In genomic region chr14:77133718-77134338, GRCh38 we compare ENCODE assay signal across 9 cellular contexts. TPM values are rescaled to one million over a fixed set of nuclear protein-coding genes. Genes with fewer than 3 reads are reported as not detected.
DNase-seq lines count a peak whose midpoint lies in the region; ATAC-seq lines count a peak whose summit lies in the region.
"Had no signal": no experiment of that assay in that cellular context is flagged by ENCODE, and none has a peak within 500 bp of the region (broad histone marks: within the 10 kb centered on the region; RNA-seq: fewer than 3 reads in every experiment).

No MANE protein-coding gene starts in this region.

- no peaks in the 10 kb centered on the region for H3K36me3 Mint-ChIP-seq in activated naive CD4-positive, alpha-beta T cell treated with anti-CD3 and anti-CD28 coated beads, Interleukin-2, amount 50 U/mL, for 72 hours
- H3K36me3 Mint-ChIP-seq in immature natural killer cell = no peaks in the 10 kb centered on the region

- H3K9me3 Mint-ChIP-seq in activated naive CD4-positive, alpha-beta T cell treated with anti-CD3 and anti-CD28 coated beads, Interleukin-2, amount 50 U/mL, for 72 hours = peaks cover 0 to 4% of the 10 kb centered on the region in 2 donors
- H3K9me3 Mint-ChIP-seq in immature natural killer cell = no peaks in the 10 kb centered on the region

- no peak overlapping the region for H3K4me3 Mint-ChIP-seq in immature natural killer cell

- DNase-seq in activated gamma-delta T cell treated with Interleukin-2 at 50 U/mL for 16 hours (peak; percentile 46), activated gamma-delta T cell (lab: John Stamatoyannopoulos, UW) (no peak), NOMO-1 treated with dmso at 0.1 percent for 144 hours (lab: John Stamatoyannopoulos, UW; ENCODE audit: unreplicated experiment) (peak; percentile 12), immature natural killer cell (peak; percentile 24 to 33 (median 30)), NCI-H510A (lab: John Stamatoyannopoulos, UW) (no peak)
- DNase-seq in activated naive CD4-positive, alpha-beta T cell treated with anti-CD3 and anti-CD28 coated beads, Interleukin-2, amount 50 U/mL, for 72 hours (ENCODE audit: low spot score in 2 of 2) = peak in 1 of 2 donors; percentile 74
- DNase-seq in stimulated activated CD4-positive, alpha-beta T cell treated with anti-CD3 and anti-CD28 coated beads, TNF-alpha, amount 100 ng/mL, for 24 hours (ENCODE audit: low read depth in 3 of 3) = peak; percentile 15 to 48 (median 26)

- ATAC-seq in activated naive CD4-positive, alpha-beta T cell treated with anti-CD3 and anti-CD28 coated beads, Interleukin-2, amount 50 U/mL, for 72 hours = peak; percentile 36 to 84
- no peak for ATAC-seq in GM18861 (IDR thresholded peaks at IDR 0.05; ENCODE audit: unreplicated experiment)

- H3K27ac Mint-ChIP-seq in activated naive CD4-positive, alpha-beta T cell treated with anti-CD3 and anti-CD28 coated beads, Interleukin-2, amount 50 U/mL, for 72 hours = no peak overlapping the region
- H3K27ac Mint-ChIP-seq in immature natural killer cell = no peak overlapping the region

- H3K4me1 Mint-ChIP-seq in immature natural killer cell = peaks cover 0 to 3% of the 10 kb centered on the region in 2 donors

- H3K27me3 Mint-ChIP-seq in immature natural killer cell (ENCODE audit: low read depth in 3 of 3) = peaks cover 16 to 18% (median 16%) of the 10 kb centered on the region in 3 donors

RNA-seq across cellular contexts. Expression of gene ZDHHC22, which starts 7.8 kb away (rescaled TPM):
- total RNA-seq in activated naive CD4-positive, alpha-beta T cell treated with anti-CD3 and anti-CD28 coated beads, Interleukin-2, amount 50 U/mL, for 72 hours = not detected
- not detected for polyA plus RNA-seq in immature natural killer cell
- polyA plus RNA-seq: BJ had no signal

RNA-seq across cellular contexts. Expression of gene CIPC, which starts 35.8 kb away (rescaled TPM):
- total RNA-seq in activated naive CD4-positive, alpha-beta T cell treated with anti-CD3 and anti-CD28 coated beads, Interleukin-2, amount 50 U/mL, for 72 hours = 1 to 10 TPM; 5.4 to 9.6 TPM
- polyA plus RNA-seq in immature natural killer cell = 1 to 10 TPM; 2.0 to 6.7 (median 3.2) TPM

RNA-seq across cellular contexts. Expression of gene TMEM63C, which starts 47.8 kb away (rescaled TPM):
- 1 to 10 TPM in 1 of 2 donors, under 1 TPM in 1; 0.32 to 1.1 TPM for total RNA-seq in activated naive CD4-positive, alpha-beta T cell treated with anti-CD3 and anti-CD28 coated beads, Interleukin-2, amount 50 U/mL, for 72 hours
- under 1 TPM in 2 of 3 donors, not detected in 1; 0.03 to 0.64 TPM for polyA plus RNA-seq in immature natural killer cell
- polyA plus RNA-seq: BJ had no signal

Comparison
In these comparisons a context has a peak if more than half of its experiments do, and no peak if none do; other contexts are left out.
1. DNase-seq: peak in activated gamma-delta T cell treated with Interleukin-2 at 50 U/mL for 16 hours (single experiment), NOMO-1 treated with dmso at 0.1 percent for 144 hours (single experiment), immature natural killer cell (3 of 3) and stimulated activated CD4-positive, alpha-beta T cell treated with anti-CD3 and anti-CD28 coated beads, TNF-alpha, amount 100 ng/mL, for 24 hours (3 of 3); none in activated gamma-delta T cell (single experiment) and NCI-H510A (single experiment).